In the genomic region with DNA sequence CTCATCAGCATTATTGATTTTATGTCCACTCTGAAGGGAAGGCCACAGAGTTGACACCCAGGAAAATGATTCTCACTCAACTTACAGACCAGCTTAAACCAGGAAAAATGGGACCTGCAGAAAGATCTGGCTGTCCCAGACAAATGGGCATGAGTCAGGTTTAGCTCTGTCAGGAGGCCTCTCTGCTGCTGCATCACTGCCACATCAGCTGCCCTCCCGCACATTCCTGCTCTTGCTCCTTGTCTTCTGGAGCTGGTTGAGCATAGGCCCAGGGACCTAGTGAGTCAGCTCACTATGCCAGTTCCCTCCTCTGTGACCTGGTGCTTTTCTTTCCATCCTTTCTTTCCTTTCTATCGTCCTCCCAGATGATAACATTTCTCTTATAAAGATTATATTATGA, we compare ENCODE assay signal across 1 cellular context.
TF ChIP-seq lines count a peak whose summit lies in the region.

No MANE protein-coding gene starts in this region.

TF ChIP-seq in GM12878, 131 proteins besides CTCF, POLR2A, EP300 and RAD21 (continued from another document):
- TF ChIP-seq FOXK2 (IDR thresholded peaks at IDR 0.05), result no peak
- TF ChIP-seq NR2F1 (conservative IDR thresholded peaks at IDR 0.05), result no peak
- no peak for TF ChIP-seq RFX5 (IDR thresholded peaks at IDR 0.05; ENCODE audit: low read depth, low read length)
- TF ChIP-seq, protein P1, sequence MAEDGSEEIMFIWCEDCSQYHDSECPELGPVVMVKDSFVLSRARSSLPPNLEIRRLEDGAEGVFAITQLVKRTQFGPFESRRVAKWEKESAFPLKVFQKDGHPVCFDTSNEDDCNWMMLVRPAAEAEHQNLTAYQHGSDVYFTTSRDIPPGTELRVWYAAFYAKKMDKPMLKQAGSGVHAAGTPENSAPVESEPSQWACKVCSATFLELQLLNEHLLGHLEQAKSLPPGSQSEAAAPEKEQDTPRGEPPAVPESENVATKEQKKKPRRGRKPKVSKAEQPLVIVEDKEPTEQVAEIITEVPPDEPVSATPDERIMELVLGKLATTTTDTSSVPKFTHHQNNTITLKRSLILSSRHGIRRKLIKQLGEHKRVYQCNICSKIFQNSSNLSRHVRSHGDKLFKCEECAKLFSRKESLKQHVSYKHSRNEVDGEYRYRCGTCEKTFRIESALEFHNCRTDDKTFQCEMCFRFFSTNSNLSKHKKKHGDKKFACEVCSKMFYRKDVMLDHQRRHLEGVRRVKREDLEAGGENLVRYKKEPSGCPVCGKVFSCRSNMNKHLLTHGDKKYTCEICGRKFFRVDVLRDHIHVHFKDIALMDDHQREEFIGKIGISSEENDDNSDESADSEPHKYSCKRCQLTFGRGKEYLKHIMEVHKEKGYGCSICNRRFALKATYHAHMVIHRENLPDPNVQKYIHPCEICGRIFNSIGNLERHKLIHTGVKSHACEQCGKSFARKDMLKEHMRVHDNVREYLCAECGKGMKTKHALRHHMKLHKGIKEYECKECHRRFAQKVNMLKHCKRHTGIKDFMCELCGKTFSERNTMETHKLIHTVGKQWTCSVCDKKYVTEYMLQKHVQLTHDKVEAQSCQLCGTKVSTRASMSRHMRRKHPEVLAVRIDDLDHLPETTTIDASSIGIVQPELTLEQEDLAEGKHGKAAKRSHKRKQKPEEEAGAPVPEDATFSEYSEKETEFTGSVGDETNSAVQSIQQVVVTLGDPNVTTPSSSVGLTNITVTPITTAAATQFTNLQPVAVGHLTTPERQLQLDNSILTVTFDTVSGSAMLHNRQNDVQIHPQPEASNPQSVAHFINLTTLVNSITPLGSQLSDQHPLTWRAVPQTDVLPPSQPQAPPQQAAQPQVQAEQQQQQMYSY (CRISPR knock-in tag; IDR thresholded peaks at IDR 0.05), result no peak
- no peak for TF ChIP-seq CREM (IDR thresholded peaks at IDR 0.05; ENCODE audit: low read depth)
- TF ChIP-seq SIX5 (IDR thresholded peaks at IDR 0.05; ENCODE audit: low read depth, low read length, severe bottlenecking), result no peak
- TF ChIP-seq FOS (IDR thresholded peaks at IDR 0.05; ENCODE audit: borderline replicate concordance, extremely low read depth, insufficient read length), result no peak
- TF ChIP-seq, protein P2, sequence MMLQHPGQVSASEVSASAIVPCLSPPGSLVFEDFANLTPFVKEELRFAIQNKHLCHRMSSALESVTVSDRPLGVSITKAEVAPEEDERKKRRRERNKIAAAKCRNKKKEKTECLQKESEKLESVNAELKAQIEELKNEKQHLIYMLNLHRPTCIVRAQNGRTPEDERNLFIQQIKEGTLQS (IDR thresholded peaks at IDR 0.05; ENCODE audit: borderline replicate concordance, extremely low read depth, low read depth, low read length), result no peak
- TF ChIP-seq JUND (IDR thresholded peaks at IDR 0.05; ENCODE audit: low read depth, low read length), result no peak
- TF ChIP-seq, protein P3, sequence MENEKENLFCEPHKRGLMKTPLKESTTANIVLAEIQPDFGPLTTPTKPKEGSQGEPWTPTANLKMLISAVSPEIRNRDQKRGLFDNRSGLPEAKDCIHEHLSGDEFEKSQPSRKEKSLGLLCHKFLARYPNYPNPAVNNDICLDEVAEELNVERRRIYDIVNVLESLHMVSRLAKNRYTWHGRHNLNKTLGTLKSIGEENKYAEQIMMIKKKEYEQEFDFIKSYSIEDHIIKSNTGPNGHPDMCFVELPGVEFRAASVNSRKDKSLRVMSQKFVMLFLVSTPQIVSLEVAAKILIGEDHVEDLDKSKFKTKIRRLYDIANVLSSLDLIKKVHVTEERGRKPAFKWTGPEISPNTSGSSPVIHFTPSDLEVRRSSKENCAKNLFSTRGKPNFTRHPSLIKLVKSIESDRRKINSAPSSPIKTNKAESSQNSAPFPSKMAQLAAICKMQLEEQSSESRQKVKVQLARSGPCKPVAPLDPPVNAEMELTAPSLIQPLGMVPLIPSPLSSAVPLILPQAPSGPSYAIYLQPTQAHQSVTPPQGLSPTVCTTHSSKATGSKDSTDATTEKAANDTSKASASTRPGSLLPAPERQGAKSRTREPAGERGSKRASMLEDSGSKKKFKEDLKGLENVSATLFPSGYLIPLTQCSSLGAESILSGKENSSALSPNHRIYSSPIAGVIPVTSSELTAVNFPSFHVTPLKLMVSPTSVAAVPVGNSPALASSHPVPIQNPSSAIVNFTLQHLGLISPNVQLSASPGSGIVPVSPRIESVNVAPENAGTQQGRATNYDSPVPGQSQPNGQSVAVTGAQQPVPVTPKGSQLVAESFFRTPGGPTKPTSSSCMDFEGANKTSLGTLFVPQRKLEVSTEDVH (IDR thresholded peaks at IDR 0.05; ENCODE audit: low read depth, partially characterized antibody), result no peak
- TF ChIP-seq IRF4 (IDR thresholded peaks at IDR 0.05; ENCODE audit: low read depth, low read length), result no peak
- no peak for TF ChIP-seq POLR2AphosphoS5 (IDR thresholded peaks at IDR 0.05; ENCODE audit: low read length)
- TF ChIP-seq HDGF (IDR thresholded peaks at IDR 0.05), result no peak
- TF ChIP-seq CHD2 (IDR thresholded peaks at IDR 0.05; ENCODE audit: borderline replicate concordance, low read depth, low read length), result no peak
